ENCODE assay signal across 8 cellular contexts in genomic region chr1:193019442-193020026, GRCh38. TPM values are rescaled to one million over a fixed set of nuclear protein-coding genes. Genes with fewer than 3 reads are reported as not detected.
DNase-seq lines count a peak whose midpoint lies in the region; ATAC-seq, FAIRE-seq and TF ChIP-seq lines count a peak whose summit lies in the region.

No MANE protein-coding gene starts in this region.

- no peak overlapping the region for H3K9ac ChIP-seq in liver (ENCODE audit: low read depth in 1 of 2, low read length in 2 of 2)

- H3K36me3 ChIP-seq in bronchial epithelial cell (ENCODE audit: control insufficient read depth, insufficient read depth, low read length), result peaks cover 2% of the 10 kb centered on the region
- peaks cover 0 to 7% (median 2%) of the 10 kb centered on the region in 4 donors for H3K36me3 ChIP-seq in liver (ENCODE audit: control insufficient read depth in 4 of 4, insufficient read depth in 3 of 4, low read depth in 1 of 4, low read length in 3 of 4)

- DNase-seq in A172 (ENCODE audit: low spot score), result peak; percentile 66
- peak; percentile 19 for DNase-seq in GM10266 (ENCODE audit: extremely low spot score)
- peak; percentile 8 to 54 for DNase-seq in NCI-H524 (lab: John Stamatoyannopoulos, UW)
- DNase-seq in bronchial epithelial cell (ENCODE audit: low read depth), result peak; percentile 58
- no peak for DNase-seq in GOT3 (lab: John Stamatoyannopoulos, UW)
- no peak for DNase-seq in middle frontal gyrus (ENCODE audit: extremely low spot score, low spot score)

- TF ChIP-seq RAD21 in liver (IDR thresholded peaks at IDR 0.05), result peak; percentile 83 to 84

- H3K27ac ChIP-seq in liver (ENCODE audit: low read depth in 1 of 2, low read length in 2 of 2), result no peak overlapping the region

- H3K4me1 ChIP-seq in liver (ENCODE audit: control insufficient read depth in 4 of 4, insufficient read depth in 4 of 4, low read length in 3 of 4), result no peaks in the 10 kb centered on the region

- no peaks in the 10 kb centered on the region for H3K9me3 ChIP-seq in liver (ENCODE audit: control insufficient read depth in 4 of 4, low read length in 3 of 4)

- no peak overlapping the region for H3K4me3 ChIP-seq in bronchial epithelial cell (ENCODE audit: low read depth, low read length)
- H3K4me3 ChIP-seq in liver (ENCODE audit: low read depth in 1 of 3, low read length in 3 of 3), result no peak overlapping the region

- H3K27me3 ChIP-seq in bronchial epithelial cell (ENCODE audit: control insufficient read depth, insufficient read depth, low read length) (no peaks in the 10 kb centered on the region), liver (ENCODE audit: control insufficient read depth in 4 of 4, insufficient read depth in 4 of 4, low read length in 3 of 4) (no peaks in the 10 kb centered on the region)

- no peak for FAIRE-seq in bronchial epithelial cell (lab: Jason Lieb, UNC)

- peak; percentile 62 for ATAC-seq in HG03095 (IDR thresholded peaks at IDR 0.05; ENCODE audit: unreplicated experiment)

- TF ChIP-seq CTCF in GM10266 (IDR thresholded peaks at IDR 0.05; ENCODE audit: control insufficient read depth, insufficient read depth, low read depth, missing control alignments) (peak; percentile 39), bronchial epithelial cell (IDR thresholded peaks at IDR 0.05; ENCODE audit: insufficient read depth, low read length, severe bottlenecking) (peak; percentile 28), liver (IDR thresholded peaks at IDR 0.05; ENCODE audit: low read depth, low read length, missing input control) (peak; percentile 49)

TF ChIP-seq in liver, 16 proteins besides CTCF, POLR2A, EP300 and RAD21:
- TF ChIP-seq GABPA (IDR thresholded peaks at IDR 0.05 in 1 of 2, conservative IDR thresholded peaks at IDR 0.05 in 1 of 2) (no peak), REST (IDR thresholded peaks at IDR 0.05) (no peak), MAX (IDR thresholded peaks at IDR 0.05) (no peak), NR2F2 (IDR thresholded peaks at IDR 0.05) (no peak), SP1 (IDR thresholded peaks at IDR 0.05) (no peak), ZBTB33 (IDR thresholded peaks at IDR 0.05) (no peak), FOXA1 (IDR thresholded peaks at IDR 0.05) (no peak), ATF3 (IDR thresholded peaks at IDR 0.05) (no peak), EGR1 (IDR thresholded peaks at IDR 0.05; ENCODE audit: low read depth in 2 of 2) (no peak), TAF1 (conservative IDR thresholded peaks at IDR 0.05) (no peak)

RNA-seq across cellular contexts. Expression of gene UCHL5, which starts 39.6 kb away (rescaled TPM):
- total RNA-seq in A172 (2014; rRNA removed; shearing (Covaris generic)), result 49.3 and 53.8 TPM in 2 replicates
- 26.3 and 47.0 TPM in 2 replicates for total RNA-seq in bronchial epithelial cell
- total RNA-seq in liver, result 10 to 100 TPM; 21.1 to 29.7 TPM
- polyA plus RNA-seq in liver, result 10 to 100 TPM; 14.5 to 22.0 TPM

RNA-seq across cellular contexts. Expression of gene RO60, which starts 39.9 kb away (rescaled TPM):
- total RNA-seq in A172 (2014; rRNA removed; shearing (Covaris generic)), result 121 and 130 TPM in 2 replicates
- total RNA-seq in bronchial epithelial cell, result 109 and 140 TPM in 2 replicates
- 100 to 1,000 TPM in 1 of 2 donors, 10 to 100 TPM in 1; 41.1 to 121 TPM for total RNA-seq in liver
- polyA plus RNA-seq in liver, result 10 to 100 TPM in 1 of 2 donors, 1 to 10 TPM in 1; 5.9 to 28.8 TPM

Comparison
In these comparisons a context has a peak if more than half of its experiments do, and no peak if none do; other contexts are left out.
1. DNase-seq: peak in A172 (single experiment), GM10266 (single experiment), NCI-H524 (2 of 2) and bronchial epithelial cell (single experiment); none in GOT3 (single experiment) and middle frontal gyrus (single experiment).
2. Peak in every context shown above with its lines, with median percentiles within 50 percentile points of each other: CTCF ChIP-seq.